15 cellular contexts compared by ENCODE assay signal in the genomic region with DNA sequence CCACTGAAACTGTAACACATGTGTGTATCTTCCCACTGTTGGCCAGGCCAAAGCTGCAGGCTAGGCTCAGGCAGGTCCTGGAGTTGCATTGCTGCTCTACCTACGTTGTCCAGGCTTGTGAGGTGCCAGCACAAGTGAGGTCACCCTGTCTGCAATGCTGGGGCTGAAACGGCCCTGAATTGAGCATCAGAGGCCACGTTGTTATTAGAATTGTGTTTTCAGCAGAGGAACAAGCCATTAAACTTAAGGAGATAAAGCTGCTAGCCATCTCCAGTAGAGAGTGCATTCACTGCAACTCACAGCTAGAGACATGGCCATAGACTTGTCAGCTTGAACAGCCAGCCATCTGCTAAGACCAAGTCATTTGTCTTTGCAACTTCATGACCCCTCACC.
"Had no signal": no experiment of that assay in that cellular context is flagged by ENCODE, and none has a peak within 500 bp of the region (broad histone marks: within the 10 kb centered on the region; RNA-seq: fewer than 3 reads in every experiment).

No MANE protein-coding gene starts in this region.

- H3K36me3 Mint-ChIP-seq: natural killer cell had no signal

- H3K4me3 ChIP-seq: gastrocnemius medialis, heart right ventricle, tibial nerve had no signal

- H3K27me3 Mint-ChIP-seq: activated naive CD4-positive, alpha-beta T cell treated with anti-CD3 and anti-CD28 coated beads, Interleukin-2, amount 50 U/mL, for 24 hours had no signal

- H3K9me3 Mint-ChIP-seq: activated naive CD4-positive, alpha-beta T cell treated with anti-CD3 and anti-CD28 coated beads, Interleukin-2, amount 50 U/mL, for 24 hours; natural killer cell had no signal

- H3K4me1 Mint-ChIP-seq: activated naive CD4-positive, alpha-beta T cell treated with anti-CD3 and anti-CD28 coated beads, Interleukin-2, amount 50 U/mL, for 24 hours had no signal

- H3K27ac ChIP-seq: tibial nerve had no signal

- H3K4me3 Mint-ChIP-seq: activated naive CD4-positive, alpha-beta T cell treated with anti-CD3 and anti-CD28 coated beads, Interleukin-2, amount 50 U/mL, for 24 hours; activated T-cell treated with anti-CD3 and anti-CD28 coated beads, Interleukin-2, amount 50 U/mL, for 72 hours; natural killer cell; T-helper 1 cell treated with Interleukin-12 subunit alpha and Interleukin-12 subunit beta and Interleukin-4 antibody, amounts not matched to agents 30 μg/mL and 1 μg/mL, for 36 hours had no signal

- H3K9me3 ChIP-seq: gastrocnemius medialis, tibial nerve had no signal

- DNase-seq: activated CD4-positive, alpha-beta T cell treated with anti-CD3 and anti-CD28 coated beads, Interleukin-2, amount 50 U/mL, for 4 hours; activated effector memory CD4-positive, alpha-beta T cell treated with anti-CD3 and anti-CD28 coated beads, Interleukin-2, amount 50 U/mL, for 16 hours; activated T-cell treated with anti-CD3 and anti-CD28 coated beads, Interleukin-2, amount 50 U/mL, for 72 hours; gastrocnemius medialis; heart right ventricle; kidney glomerular epithelial cell; left ventricle myocardium superior; natural killer cell; posterior cingulate gyrus; retina; stimulated activated CD8-positive, alpha-beta memory T cell treated with anti-CD3 and anti-CD28 coated beads, Interleukin-4, amount 100 ng/mL, for 48 hours; stimulated activated naive CD4-positive, alpha-beta T cell treated with Interleukin-2 at 50 U/mL for 16 hours had no signal

- H3K27ac Mint-ChIP-seq: activated naive CD4-positive, alpha-beta T cell treated with anti-CD3 and anti-CD28 coated beads, Interleukin-2, amount 50 U/mL, for 24 hours; activated T-cell treated with anti-CD3 and anti-CD28 coated beads, Interleukin-2, amount 50 U/mL, for 72 hours; T-helper 1 cell treated with Interleukin-12 subunit alpha and Interleukin-12 subunit beta and Interleukin-4 antibody, amounts not matched to agents 30 μg/mL and 1 μg/mL, for 36 hours had no signal

- H3K36me3 ChIP-seq: gastrocnemius medialis, heart right ventricle, tibial nerve had no signal

- ATAC-seq: activated T-cell treated with anti-CD3 and anti-CD28 coated beads, Interleukin-2, amount 50 U/mL, for 72 hours; gastrocnemius medialis; natural killer cell had no signal

- H3K27me3 ChIP-seq: gastrocnemius medialis, heart right ventricle, tibial nerve had no signal
